In the genomic region with DNA sequence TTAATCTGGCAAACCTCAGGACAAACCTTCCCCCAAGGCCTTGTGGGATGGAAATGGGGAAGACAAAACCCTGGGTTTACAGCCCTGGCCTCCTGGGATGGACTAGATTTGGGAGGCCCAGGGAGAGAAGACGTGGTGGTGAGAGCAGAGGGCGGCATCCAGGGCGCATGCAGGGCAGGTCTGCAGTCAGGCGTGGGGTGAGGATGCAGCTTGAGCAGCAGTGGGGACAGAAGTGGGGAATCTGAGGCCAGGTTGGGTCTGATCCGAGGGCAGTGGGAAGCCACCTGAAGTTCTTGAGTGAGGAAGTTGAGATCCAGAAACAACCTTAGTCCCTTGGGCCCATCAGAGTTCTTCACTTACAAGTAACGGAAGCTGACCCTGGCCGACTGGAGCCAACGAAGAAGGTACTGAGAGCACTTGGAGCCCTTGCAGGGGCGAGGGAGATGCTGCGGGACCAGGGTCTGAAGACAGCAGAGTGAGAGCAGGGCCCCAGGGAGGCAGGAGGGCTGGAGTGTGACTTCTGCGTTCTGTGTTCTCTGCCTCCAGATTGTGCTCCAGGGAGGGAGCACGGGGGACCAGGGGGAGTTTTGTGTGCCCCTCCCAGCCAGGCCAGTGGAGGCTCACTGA, we compare ENCODE assay signal across 27 cellular contexts. TPM values are rescaled to one million over a fixed set of nuclear protein-coding genes. Genes with fewer than 3 reads are reported as not detected.
DNase-seq lines count a peak whose midpoint lies in the region; ATAC-seq and TF ChIP-seq lines count a peak whose summit lies in the region.
"Had no signal": no experiment of that assay in that cellular context is flagged by ENCODE, and none has a peak within 500 bp of the region (broad histone marks: within the 10 kb centered on the region; RNA-seq: fewer than 3 reads in every experiment).

No MANE protein-coding gene starts in this region.

- no peaks in the 10 kb centered on the region for H3K9me2 ChIP-seq in PC-3 (replicated peaks; ENCODE audit: low read length)

- peaks cover 18 to 40% (median 24%) of the 10 kb centered on the region in 11 experiments for H3K9me3 ChIP-seq in BLaER1 treated with 17β-estradiol and CSF1 and Interleukin-3, amounts not matched to agents 10 nM and 100 nM (replicated peaks in 1 of 11)
- H3K9me3 ChIP-seq in PC-3 (ENCODE audit: low read length) (no peaks in the 10 kb centered on the region), sigmoid colon (no peaks in the 10 kb centered on the region)
- H3K9me3 ChIP-seq: colonic mucosa, pancreas, right atrium auricular region, tibial nerve had no signal

- 0 out of 22 replicates have a peak, but pooled peaks cover 0 to 4% (median 0%) of the 10 kb centered on the region in 11 experiments for H3K36me3 ChIP-seq in BLaER1 treated with 17β-estradiol and CSF1 and Interleukin-3, amounts not matched to agents 10 nM and 100 nM
- H3K36me3 ChIP-seq in PC-3 (ENCODE audit: low read depth, low read length) (no peaks in the 10 kb centered on the region), sigmoid colon (no peaks in the 10 kb centered on the region)
- H3K36me3 ChIP-seq: colonic mucosa, pancreas, right atrium auricular region, tibial nerve had no signal

- no peak for TF ChIP-seq EP300 in sigmoid colon (IDR thresholded peaks at IDR 0.05)

- intact Hi-C loops in PC-3 (cut with micrococcal nuclease), result no loop called here
- intact Hi-C loops in sigmoid colon (cut with DNase I), result no loop called here

- POLR2A ChIA-PET in PC-3 (lab: Charles Lee; ENCODE audit: unreplicated experiment), result no interaction called here

- no peak overlapping the region for H3K27ac ChIP-seq in BLaER1 treated with 17β-estradiol and CSF1 and Interleukin-3, amounts not matched to agents 10 nM and 100 nM
- peak overlapping the region; percentile 91 for H3K27ac ChIP-seq in PC-3 (ENCODE audit: low read length)
- H3K27ac ChIP-seq in sigmoid colon, result no peak overlapping the region
- H3K27ac ChIP-seq: colonic mucosa, HL-60, right atrium auricular region, tibial nerve had no signal

- no peak overlapping the region for H3K4me3 Mint-ChIP-seq in chondrocyte (ENCODE audit: unreplicated experiment)
- H3K4me3 Mint-ChIP-seq: activated CD8-positive, alpha-beta T cell treated with anti-CD3 and anti-CD28 coated beads for 36 hours; activated T-helper 1 cell treated with anti-CD3 and anti-CD28 coated beads, Interleukin-12 subunit alpha, Interleukin-12 subunit beta, Interleukin-2, Interleukin-4 antibody, amounts not matched to agents 30 ng/mL and 10 ng/mL and 1 ng/mL, durations not matched to agents 14 hours and 24 hours and 36 hours; CD14-positive monocyte; nephron progenitor cell had no signal

- H2AFZ ChIP-seq in PC-3 (ENCODE audit: low read length), result no peak overlapping the region

- H3K27me3 Mint-ChIP-seq in chondrocyte (ENCODE audit: low read depth), result no peaks in the 10 kb centered on the region

- no peak overlapping the region for H3K27ac Mint-ChIP-seq in chondrocyte (ENCODE audit: unreplicated experiment)
- H3K27ac Mint-ChIP-seq: activated CD8-positive, alpha-beta T cell treated with anti-CD3 and anti-CD28 coated beads for 36 hours; activated T-helper 1 cell treated with anti-CD3 and anti-CD28 coated beads, Interleukin-12 subunit alpha, Interleukin-12 subunit beta, Interleukin-2, Interleukin-4 antibody, amounts not matched to agents 30 ng/mL and 10 ng/mL and 1 ng/mL, durations not matched to agents 14 hours and 24 hours and 36 hours; nephron progenitor cell had no signal

- DNase-seq in PC-3 (no peak), chondrocyte (ENCODE audit: low spot score) (peak; percentile 86), sigmoid colon (peak; percentile 21), NCI-H187 (lab: John Stamatoyannopoulos, UW) (no peak), NCI-H1092 treated with DMSO at 0.1 percent for 48 hours (lab: John Stamatoyannopoulos, UW) (no peak)
- DNase-seq: activated CD8-positive, alpha-beta memory T cell treated with anti-CD3 and anti-CD28 coated beads, Interleukin-2, amount 50 U/mL, for 48 hours; activated CD8-positive, alpha-beta T cell treated with anti-CD3 and anti-CD28 coated beads for 36 hours; activated naive CD4-positive, alpha-beta T cell treated with anti-CD3 and anti-CD28 coated beads, Interleukin-2, amount 50 U/mL, for 16 hours; amygdala; colonic mucosa; effector CD8-positive, alpha-beta T cell; hippocampal formation; left colon; NCI-H1436; NCI-H526 treated with DMSO at 0.1 percent for 48 hours; nephron progenitor cell; SHP77 treated with DMSO at 0.1 percent for 48 hours; stimulated activated CD4-positive, alpha-beta T cell treated with anti-CD3 and anti-CD28 coated beads, Interleukin-1b, Interleukin-23, amount 100 ng/mL, for 48 hours had no signal

- H3K27me3 ChIP-seq in BLaER1 treated with 17β-estradiol and CSF1 and Interleukin-3, amounts not matched to agents 10 nM and 100 nM, result peaks cover 10 to 51% (median 34%) of the 10 kb centered on the region in 11 experiments; a peak in 20 of 22 replicates
- H3K27me3 ChIP-seq in PC-3 (ENCODE audit: low read length), result no peaks in the 10 kb centered on the region
- no peaks in the 10 kb centered on the region for H3K27me3 ChIP-seq in sigmoid colon
- H3K27me3 ChIP-seq: colonic mucosa, pancreas, right atrium auricular region, tibial nerve had no signal

- ATAC-seq in PC-3 (no peak), HG03378 (IDR thresholded peaks at IDR 0.05; ENCODE audit: unreplicated experiment) (no peak)
- ATAC-seq: activated CD8-positive, alpha-beta T cell treated with anti-CD3 and anti-CD28 coated beads for 36 hours; left colon had no signal

- no peak for TF ChIP-seq POLR2A in sigmoid colon (IDR thresholded peaks at IDR 0.05)

- H3K36me3 Mint-ChIP-seq in chondrocyte (ENCODE audit: low read depth), result no peaks in the 10 kb centered on the region
- H3K36me3 Mint-ChIP-seq: CD14-positive monocyte had no signal

- CTCF ChIA-PET in PC-3 (lab: Charles Lee), result no interaction called here

- no peaks in the 10 kb centered on the region for H3F3A ChIP-seq in PC-3 (ENCODE audit: low read length, unreplicated experiment)

- peaks cover 0 to 19% (median 0%) of the 10 kb centered on the region in 11 experiments; a peak in 8 of 22 replicates for H4K20me1 ChIP-seq in BLaER1 treated with 17β-estradiol and CSF1 and Interleukin-3, amounts not matched to agents 10 nM and 100 nM
- H4K20me1 ChIP-seq in PC-3 (ENCODE audit: low read length), result no peaks in the 10 kb centered on the region

- H3K9ac ChIP-seq in BLaER1 treated with 17β-estradiol and CSF1 and Interleukin-3, amounts not matched to agents 10 nM and 100 nM, result no peak overlapping the region
- peak overlapping the region; percentile 47; the same call in 1 of the 2 replicates for H3K9ac ChIP-seq in PC-3 (ENCODE audit: low read length)

- WGBS in sigmoid colon, 2 donors, result 92 to 94% methylated on average over 12 of the region's 12 CpGs

- no peaks in the 10 kb centered on the region for H3K79me2 ChIP-seq in PC-3 (ENCODE audit: low read length)

- H3K4me3 ChIP-seq in BLaER1 treated with 17β-estradiol and CSF1 and Interleukin-3, amounts not matched to agents 10 nM and 100 nM, result no peak overlapping the region
- no peak overlapping the region for H3K4me3 ChIP-seq in PC-3 (ENCODE audit: low read length)
- no peak overlapping the region for H3K4me3 ChIP-seq in sigmoid colon
- H3K4me3 ChIP-seq: colonic mucosa, pancreas, right atrium auricular region, smooth muscle cell, tibial nerve had no signal

- no peak for TF ChIP-seq CTCF in PC-3 (conservative IDR thresholded peaks at IDR 0.05; ENCODE audit: low read depth, low read length)
- TF ChIP-seq CTCF in chondrocyte (IDR thresholded peaks at IDR 0.05), result no peak
- no peak for TF ChIP-seq CTCF in sigmoid colon (IDR thresholded peaks at IDR 0.05)

- no peaks in the 10 kb centered on the region for H3K9me3 Mint-ChIP-seq in chondrocyte (ENCODE audit: low read depth)
- H3K9me3 Mint-ChIP-seq: nephron progenitor cell had no signal

- peak overlapping the region; percentile 3 to 81 (median 66); a peak in 20 of 22 replicates for H3K4me2 ChIP-seq in BLaER1 treated with 17β-estradiol and CSF1 and Interleukin-3, amounts not matched to agents 10 nM and 100 nM
- peak overlapping the region; percentile 58 for H3K4me2 ChIP-seq in PC-3 (ENCODE audit: low read length)
- H3K4me2 ChIP-seq: smooth muscle cell had no signal

- BruUV-seq in PC-3 (replicated peaks; lab: Mats Ljungman, UMichigan), result no TSS peak

- peaks cover 33 to 62% (median 50%) of the 10 kb centered on the region in 10 experiments for H3K4me1 ChIP-seq in BLaER1 treated with 17β-estradiol and CSF1 and Interleukin-3, amounts not matched to agents 10 nM and 100 nM
- peaks cover 65% of the 10 kb centered on the region for H3K4me1 ChIP-seq in PC-3 (ENCODE audit: insufficient read depth, low read length)
- peaks cover 0 to 43% (median 34%) of the 10 kb centered on the region in 4 donors for H3K4me1 ChIP-seq in sigmoid colon
- H3K4me1 ChIP-seq: colonic mucosa had no signal

- peaks cover 15% of the 10 kb centered on the region for H3K4me1 Mint-ChIP-seq in chondrocyte (ENCODE audit: low read depth)

RNA-seq across cellular contexts. Expression of a gene that starts 42.0 kb away (rescaled TPM):
- total RNA-seq in PC-3 (2014; rRNA removed) (2.0 and 2.4 TPM in 2 replicates), chondrocyte (0.15 to 1.2 TPM (median 0.44 TPM) in 3 replicates), sigmoid colon (under 1 TPM in 1 of 4 donors, not detected in 3; 0.28 TPM)
- under 1 TPM in 1 of 3 donors, not detected in 2; 0.04 TPM for polyA plus RNA-seq in sigmoid colon
- total RNA-seq: activated CD8-positive, alpha-beta T cell treated with anti-CD3 and anti-CD28 coated beads for 36 hours; activated T-helper 1 cell treated with anti-CD3 and anti-CD28 coated beads, Interleukin-12 subunit alpha, Interleukin-12 subunit beta, Interleukin-2, Interleukin-4 antibody, amounts not matched to agents 30 ng/mL and 10 ng/mL and 1 ng/mL, durations not matched to agents 14 hours and 24 hours and 36 hours; colonic mucosa; pancreas; right atrium auricular region; smooth muscle cell; tibial nerve had no signal
- polyA plus RNA-seq: CD14-positive monocyte had no signal

RNA-seq across cellular contexts. Expression of a gene that starts 54.4 kb away (rescaled TPM):
- 21.7 and 27.9 TPM in 2 replicates for total RNA-seq in PC-3 (2014; rRNA removed)
- 8.9 to 22.2 TPM (median 9.5 TPM) in 3 replicates for total RNA-seq in chondrocyte
- 1 to 10 TPM in 3 of 4 donors, under 1 TPM in 1; 0.54 to 8.3 (median 3.0) TPM for total RNA-seq in sigmoid colon
- polyA plus RNA-seq in sigmoid colon, result 1 to 10 TPM in 2 of 3 donors, under 1 TPM in 1; 0.46 to 2.4 (median 1.8) TPM
- total RNA-seq: activated CD8-positive, alpha-beta T cell treated with anti-CD3 and anti-CD28 coated beads for 36 hours; activated T-helper 1 cell treated with anti-CD3 and anti-CD28 coated beads, Interleukin-12 subunit alpha, Interleukin-12 subunit beta, Interleukin-2, Interleukin-4 antibody, amounts not matched to agents 30 ng/mL and 10 ng/mL and 1 ng/mL, durations not matched to agents 14 hours and 24 hours and 36 hours had no signal
- polyA plus RNA-seq: CD14-positive monocyte had no signal

Comparison
In these comparisons a context has a peak if more than half of its experiments do, and no peak if none do; other contexts are left out.
1. DNase-seq: peak in chondrocyte (single experiment) and sigmoid colon (single experiment); none in PC-3 (single experiment), NCI-H187 (0 of 2) and NCI-H1092 treated with DMSO at 0.1 percent for 48 hours (single experiment).